In the genomic region with DNA sequence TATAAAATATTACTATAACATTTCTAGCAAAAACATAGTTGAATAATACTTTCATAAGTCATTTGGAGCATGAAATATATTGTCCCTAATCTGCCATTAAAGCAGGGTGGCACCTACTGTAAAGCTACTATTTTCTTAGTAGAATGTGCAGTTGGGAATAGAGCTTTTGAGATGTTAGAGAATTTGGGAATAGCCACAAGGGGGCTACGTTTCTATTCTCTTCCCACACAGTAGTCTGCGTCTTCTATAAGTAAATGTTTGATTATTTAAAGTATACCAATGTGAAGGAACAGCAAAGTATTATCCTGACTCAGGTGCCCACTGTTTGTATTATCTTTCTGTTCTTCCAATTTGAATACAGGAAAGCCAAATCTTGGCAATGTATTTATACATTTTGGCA, we compare ENCODE assay signal across 18 cellular contexts.
DNase-seq lines count a peak whose midpoint lies in the region; ATAC-seq and TF ChIP-seq lines count a peak whose summit lies in the region.
"Had no signal": no experiment of that assay in that cellular context is flagged by ENCODE, and none has a peak within 500 bp of the region (broad histone marks: within the 10 kb centered on the region; RNA-seq: fewer than 3 reads in every experiment).

No MANE protein-coding gene starts in this region.

- no peaks in the 10 kb centered on the region; the same call in 1 of the 2 replicates for H3K27me3 Mint-ChIP-seq in HFFc6 (ENCODE audit: insufficient read depth)
- H3K27me3 Mint-ChIP-seq: activated CD4-positive, alpha-beta T cell treated with anti-CD3 and anti-CD28 coated beads for 36 hours; activated naive CD8-positive, alpha-beta T cell treated with anti-CD3 and anti-CD28 coated beads, Interleukin-2, amount 50 U/mL, for 24 hours; T-helper 17 cell had no signal

- H3K4me1 Mint-ChIP-seq in HFFc6 (ENCODE audit: low read depth): peaks cover 40% of the 10 kb centered on the region
- H3K4me1 Mint-ChIP-seq: activated CD4-positive, alpha-beta T cell treated with anti-CD3 and anti-CD28 coated beads for 36 hours; activated naive CD8-positive, alpha-beta T cell treated with anti-CD3 and anti-CD28 coated beads, Interleukin-2, amount 50 U/mL, for 24 hours; T-helper 17 cell had no signal

- H3K27me3 ChIP-seq in iPS DF 6.9 (ENCODE audit: control insufficient read depth, insufficient read depth, low read length): no peaks in the 10 kb centered on the region
- H3K27me3 ChIP-seq: pancreas, tibial nerve had no signal

- no peaks in the 10 kb centered on the region for H3K4me1 ChIP-seq in iPS DF 6.9 (ENCODE audit: control insufficient read depth, insufficient read depth, low read length)
- H3K4me1 ChIP-seq: pancreas had no signal

- TF ChIP-seq CTCF in AG09309 (IDR thresholded peaks at IDR 0.05; ENCODE audit: control insufficient read depth, insufficient read depth, low read depth, low read length, missing control alignments) (peak; percentile 27), HFFc6 (IDR thresholded peaks at IDR 0.05) (peak; percentile 70), astrocyte of the spinal cord (IDR thresholded peaks at IDR 0.05; ENCODE audit: low read depth, low read length) (peak; percentile 30)

- H3K9me3 ChIP-seq in iPS DF 6.9 (ENCODE audit: control insufficient read depth, insufficient read depth, low read length): no peaks in the 10 kb centered on the region
- H3K9me3 ChIP-seq: pancreas, tibial nerve had no signal

- no peaks in the 10 kb centered on the region; the same call in 1 of the 2 replicates for H3K9me3 Mint-ChIP-seq in HFFc6

- H3K36me3 Mint-ChIP-seq in HFFc6 (ENCODE audit: low read depth): peaks cover 1% of the 10 kb centered on the region; the same call in 1 of the 2 replicates

- in situ Hi-C loops in astrocyte of the spinal cord (cut with HindIII; ENCODE audit: low sequenced_read_pairs): no loop called here

- no peak overlapping the region for H3K4me3 Mint-ChIP-seq in HFFc6
- H3K4me3 Mint-ChIP-seq: activated CD4-positive, alpha-beta T cell treated with anti-CD3 and anti-CD28 coated beads for 36 hours; activated naive CD8-positive, alpha-beta T cell treated with anti-CD3 and anti-CD28 coated beads, Interleukin-2, amount 50 U/mL, for 24 hours; T-helper 17 cell had no signal

- H3K4me3 ChIP-seq in AG09309 (ENCODE audit: control insufficient read depth, low read depth, low read length) (no peak overlapping the region), astrocyte of the spinal cord (ENCODE audit: low read depth, low read length) (no peak overlapping the region), iPS DF 6.9 (ENCODE audit: low read length) (no peak overlapping the region)
- H3K4me3 ChIP-seq: pancreas, tibial nerve had no signal

- no peak overlapping the region for H3K27ac ChIP-seq in iPS DF 6.9 (ENCODE audit: low read length)
- H3K27ac ChIP-seq: pancreas, tibial nerve had no signal

- H3K27ac Mint-ChIP-seq in HFFc6: no peak overlapping the region
- H3K27ac Mint-ChIP-seq: activated CD4-positive, alpha-beta T cell treated with anti-CD3 and anti-CD28 coated beads for 36 hours; activated naive CD8-positive, alpha-beta T cell treated with anti-CD3 and anti-CD28 coated beads, Interleukin-2, amount 50 U/mL, for 24 hours; T-helper 17 cell had no signal

- DNase-seq in AG09309 (ENCODE audit: low read depth): no peak
- DNase-seq in HFFc6: no peak
- peak; percentile 32 for DNase-seq in astrocyte of the spinal cord (ENCODE audit: low read depth, low spot score)
- peak; percentile 1 for DNase-seq in iPS DF 6.9 (ENCODE audit: low read depth, low spot score)
- DNase-seq in NK-92 treated with Interleukin-12 subunit alpha and Interleukin-12 subunit beta, amount 100 ng/mL, for 24 hours (lab: John Stamatoyannopoulos, UW): no peak
- DNase-seq in RKO (ENCODE audit: low spot score): no peak
- DNase-seq in left colon: no peak
- DNase-seq in NCI-H2171 (lab: John Stamatoyannopoulos, UW): no peak
- DNase-seq: activated CD4-positive, alpha-beta T cell treated with anti-CD3 and anti-CD28 coated beads for 36 hours; activated naive CD8-positive, alpha-beta T cell treated with anti-CD3 and anti-CD28 coated beads, Interleukin-2, amount 50 U/mL, for 24 hours; activated T-cell treated with anti-CD3 and anti-CD28 coated beads, Interleukin-2, amount 50 U/mL, for 1 hour; cortex of kidney; NCI-H1105 treated with DMSO at 0.1 percent for 48 hours; NCI-H446 treated with DMSO at 0.1 percent for 48 hours; pancreas; T-helper 17 cell had no signal

- no peaks in the 10 kb centered on the region for H3K36me3 ChIP-seq in iPS DF 6.9 (ENCODE audit: control insufficient read depth, insufficient read depth, low read length)
- H3K36me3 ChIP-seq: pancreas, tibial nerve had no signal

- intact Hi-C loops in left colon (cut with DNase I, micrococcal nuclease): no loop called here

- WGBS in iPS DF 6.9 (ENCODE audit: insufficient coverage, insufficient read length): no CpG with 5 or more reads among the region's 2 CpGs

- ATAC-seq in left colon: no peak
- ATAC-seq: activated CD4-positive, alpha-beta T cell treated with anti-CD3 and anti-CD28 coated beads for 36 hours; activated naive CD8-positive, alpha-beta T cell treated with anti-CD3 and anti-CD28 coated beads, Interleukin-2, amount 50 U/mL, for 24 hours; Panc1; pancreas; T-helper 17 cell had no signal

Comparison
In these comparisons a context has a peak if more than half of its experiments do, and no peak if none do; other contexts are left out.
1. DNase-seq: peak in astrocyte of the spinal cord (single experiment) and iPS DF 6.9 (single experiment); none in AG09309 (single experiment), HFFc6 (single experiment), NK-92 treated with Interleukin-12 subunit alpha and Interleukin-12 subunit beta, amount 100 ng/mL, for 24 hours (single experiment), RKO (single experiment), left colon (0 of 2) and NCI-H2171 (single experiment).
2. Peak in every context shown above with its lines, with median percentiles within 50 percentile points of each other: CTCF ChIP-seq.